Comparison of ENCODE assay signal across 13 cellular contexts in the genomic region with DNA sequence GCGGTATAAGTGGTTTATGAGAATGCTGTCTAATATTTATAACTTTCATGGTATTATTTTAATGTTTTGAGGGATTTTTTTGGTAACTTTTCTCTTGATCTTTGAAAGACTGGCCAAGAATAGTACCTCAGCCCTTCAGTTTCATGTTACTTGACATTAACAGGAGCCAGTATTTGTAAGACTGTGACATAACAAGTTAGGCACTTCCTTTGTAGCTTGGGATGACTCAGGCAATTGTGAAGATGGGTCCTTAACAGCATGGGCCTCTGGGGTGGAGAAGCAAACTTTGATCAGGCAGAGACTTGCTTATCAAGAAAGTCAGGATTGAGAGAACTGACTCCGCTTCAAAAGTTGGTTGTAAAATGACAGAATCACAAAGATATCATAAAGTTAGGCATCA. TPM values are rescaled to one million over a fixed set of nuclear protein-coding genes. Genes with fewer than 3 reads are reported as not detected.
DNase-seq lines count a peak whose midpoint lies in the region; ATAC-seq and TF ChIP-seq lines count a peak whose summit lies in the region.
"Had no signal": no experiment of that assay in that cellular context is flagged by ENCODE, and none has a peak within 500 bp of the region (broad histone marks: within the 10 kb centered on the region; RNA-seq: fewer than 3 reads in every experiment).

No MANE protein-coding gene starts in this region.

- H3K27me3 ChIP-seq in MG63, result no peaks in the 10 kb centered on the region

- DNase-seq in Calu3, result no peak
- peak; percentile 38 for DNase-seq in MG63
- DNase-seq in dedifferentiated amniotic fluid mesenchymal stem cell (ENCODE audit: extremely low spot score), result peak; percentile 79
- DNase-seq in myocyte (ENCODE audit: low read depth), result peak; percentile 81
- no peak for DNase-seq in T-helper 17 cell
- DNase-seq in NCI-H1436 treated with DMSO at 0.1 percent for 48 hours (lab: John Stamatoyannopoulos, UW), result no peak
- DNase-seq in CD14-positive monocyte (ENCODE audit: low spot score), result no peak
- DNase-seq: COR-L47, H9, NCI-H2171, right cardiac atrium had no signal

- H3K9me3 Mint-ChIP-seq in Calu3 (ENCODE audit: low read depth, unreplicated experiment), result peaks cover 3% of the 10 kb centered on the region
- H3K9me3 Mint-ChIP-seq in CD14-positive monocyte, result peaks cover 0 to 15% (median 3%) of the 10 kb centered on the region in 7 donors
- H3K9me3 Mint-ChIP-seq: central memory CD8-positive, alpha-beta T cell; H9 had no signal

- H3K36me3 ChIP-seq in MG63, result peaks cover 10% of the 10 kb centered on the region

- ATAC-seq in T-helper 17 cell (no peak), GM21390 (IDR thresholded peaks at IDR 0.05; ENCODE audit: unreplicated experiment) (no peak)

- H3K36me3 Mint-ChIP-seq in Calu3 (ENCODE audit: insufficient read depth, unreplicated experiment) (no peaks in the 10 kb centered on the region), T-helper 17 cell (ENCODE audit: low read depth) (peaks cover 6% of the 10 kb centered on the region), CD14-positive monocyte (no peaks in the 10 kb centered on the region)

- H3K9me3 ChIP-seq in MG63, result peaks cover 2% of the 10 kb centered on the region
- H3K9me3 ChIP-seq in T-helper 17 cell (ENCODE audit: control insufficient read depth, low read length, poor library complexity, severe bottlenecking), result peaks cover under 1% of the 10 kb centered on the region

- H3K4me1 Mint-ChIP-seq in Calu3 (ENCODE audit: low read depth, unreplicated experiment) (peaks cover 10% of the 10 kb centered on the region), T-helper 17 cell (no peaks in the 10 kb centered on the region), CD14-positive monocyte (no peaks in the 10 kb centered on the region)
- H3K4me1 Mint-ChIP-seq: central memory CD8-positive, alpha-beta T cell had no signal

- no peak overlapping the region for H3K4me3 Mint-ChIP-seq in Calu3 (ENCODE audit: low read depth, unreplicated experiment)
- H3K4me3 Mint-ChIP-seq in T-helper 17 cell, result no peak overlapping the region
- H3K4me3 Mint-ChIP-seq in CD14-positive monocyte, result no peak overlapping the region
- H3K4me3 Mint-ChIP-seq: central memory CD8-positive, alpha-beta T cell; H9 had no signal

- H3K27me3 Mint-ChIP-seq in Calu3 (ENCODE audit: unreplicated experiment), result no peaks in the 10 kb centered on the region
- H3K27me3 Mint-ChIP-seq in T-helper 17 cell, result peaks cover 19% of the 10 kb centered on the region
- H3K27me3 Mint-ChIP-seq in CD14-positive monocyte (ENCODE audit: low read depth in 3 of 3), result peaks cover 0 to 3% (median 1%) of the 10 kb centered on the region in 3 donors

- TF ChIP-seq CTCF in Calu3 (IDR thresholded peaks at IDR 0.05; ENCODE audit: unreplicated experiment) (no peak), CD14-positive monocyte (IDR thresholded peaks at IDR 0.05) (no peak)

- H3K4me3 ChIP-seq in MG63, result no peak overlapping the region

- BruUV-seq in Calu3 (replicated peaks; lab: Mats Ljungman, UMichigan), result no TSS peak

- CTCF ChIA-PET in Calu3 (lab: Charles Lee), result no interaction called here

- H3K27ac Mint-ChIP-seq in Calu3 (ENCODE audit: unreplicated experiment) (peak overlapping the region; percentile 13), T-helper 17 cell (no peak overlapping the region), CD14-positive monocyte (no peak overlapping the region)

- intact Hi-C loops in Calu3 (cut with micrococcal nuclease; ENCODE audit: unreplicated experiment), result no loop called here
- intact Hi-C loops in CD14-positive monocyte (cut with micrococcal nuclease), result no loop called here

RNA-seq across cellular contexts. Expression of a gene that starts 9.5 kb away (rescaled TPM):
- total RNA-seq in Calu3 (2022) (5.8 and 6.3 TPM in 2 replicates), myocyte (4.0 and 4.1 TPM in 2 replicates), T-helper 17 cell (1 to 10 TPM; 5.2 to 6.9 TPM)
- 8.3 and 18.1 TPM in 2 replicates for total RNA-seq in MG63 (2014; rRNA removed; shearing (Covaris generic); ENCODE audit: low replicate concordance)
- polyA plus RNA-seq in myocyte (2012), result 1.8 TPM
- under 1 TPM; 0.24 to 0.51 TPM for polyA plus RNA-seq in CD14-positive monocyte

RNA-seq across cellular contexts. Expression of a gene that starts 9.9 kb away (rescaled TPM):
- total RNA-seq in Calu3 (2022), result 11.8 and 13.7 TPM in 2 replicates
- total RNA-seq in MG63 (2014; rRNA removed; shearing (Covaris generic); ENCODE audit: low replicate concordance), result 5.6 and 8.9 TPM in 2 replicates
- total RNA-seq in myocyte, result 1.8 and 2.7 TPM in 2 replicates
- 0.82 TPM for polyA plus RNA-seq in myocyte (2012)
- 1 to 10 TPM; 1.1 to 1.2 TPM for total RNA-seq in T-helper 17 cell
- polyA plus RNA-seq in CD14-positive monocyte, result under 1 TPM; 0.12 to 0.30 TPM

RNA-seq across cellular contexts. Expression of a gene that starts 48.1 kb away (rescaled TPM):
- total RNA-seq in Calu3 (2022), result 30.4 and 30.8 TPM in 2 replicates
- 62.8 and 116 TPM in 2 replicates for total RNA-seq in MG63 (2014; rRNA removed; shearing (Covaris generic); ENCODE audit: low replicate concordance)
- 20.6 and 44.4 TPM in 2 replicates for total RNA-seq in myocyte
- 118 TPM for polyA plus RNA-seq in myocyte (2012)
- under 1 TPM in 1 of 2 donors, not detected in 1; 0.35 TPM for total RNA-seq in T-helper 17 cell
- polyA plus RNA-seq in CD14-positive monocyte, result not detected

Comparison
In these comparisons a context has a peak if more than half of its experiments do, and no peak if none do; other contexts are left out.
1. DNase-seq: peak in MG63 (single experiment), dedifferentiated amniotic fluid mesenchymal stem cell (single experiment) and myocyte (single experiment); none in Calu3 (single experiment), T-helper 17 cell (0 of 3), NCI-H1436 treated with DMSO at 0.1 percent for 48 hours (single experiment) and CD14-positive monocyte (single experiment).
2. RNA of a gene that starts 48.1 kb away (total RNA-seq): 62.8 to 116 TPM in MG63, 20.6 to 44.4 TPM in myocyte and 30.4 to 30.8 TPM in Calu3; 0.35 TPM in T-helper 17 cell; every median in the first group is over 10 times any median in the second.